Comparison of ENCODE assay signal across 15 cellular contexts in the genomic region with DNA sequence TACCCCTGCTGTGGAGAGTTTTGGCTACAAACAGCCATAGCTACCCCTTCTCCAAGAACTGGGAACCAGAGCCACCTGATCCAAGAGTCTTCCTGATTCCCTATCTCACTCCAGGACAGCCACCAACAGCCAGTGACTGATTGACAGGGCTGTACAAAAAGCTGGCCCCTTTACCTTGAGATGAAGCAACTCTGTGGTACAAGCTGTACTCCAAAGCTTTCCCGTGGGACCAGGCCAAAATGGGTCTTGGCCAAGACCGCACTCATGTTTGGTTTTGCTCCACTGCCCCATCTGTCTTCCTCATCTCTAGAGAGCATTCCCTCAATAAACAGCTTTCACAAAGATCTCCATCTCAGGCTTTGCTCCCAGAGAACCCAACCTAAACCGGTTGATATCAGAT. TPM values are rescaled to one million over a fixed set of nuclear protein-coding genes. Genes with fewer than 3 reads are reported as not detected.
DNase-seq lines count a peak whose midpoint lies in the region; ATAC-seq and TF ChIP-seq lines count a peak whose summit lies in the region.
"Had no signal": no experiment of that assay in that cellular context is flagged by ENCODE, and none has a peak within 500 bp of the region (broad histone marks: within the 10 kb centered on the region; RNA-seq: fewer than 3 reads in every experiment).

No MANE protein-coding gene starts in this region.

- H3K27me3 Mint-ChIP-seq in CD8-positive, alpha-beta T cell (ENCODE audit: low read depth), result no peaks in the 10 kb centered on the region

- no peak overlapping the region for H3K4me3 ChIP-seq in CD8-positive, alpha-beta T cell (ENCODE audit: low read depth, low read length)
- H3K4me3 ChIP-seq in heart right ventricle, result no peak overlapping the region
- no peak overlapping the region for H3K4me3 ChIP-seq in esophagus squamous epithelium
- H3K4me3 ChIP-seq in brain microvascular endothelial cell (ENCODE audit: low read depth, low read length), result no peak overlapping the region
- H3K4me3 ChIP-seq: adrenal gland, skin epidermis had no signal

- H3K27ac ChIP-seq in CD8-positive, alpha-beta T cell (ENCODE audit: low read depth, low read length), result no peak overlapping the region
- peak overlapping the region in 3 of 10 donors; percentile 23 to 63 (median 45) for H3K27ac ChIP-seq in heart right ventricle
- peak overlapping the region in 2 of 4 donors; percentile 38 to 51 for H3K27ac ChIP-seq in esophagus squamous epithelium
- no peak overlapping the region for H3K27ac ChIP-seq in brain microvascular endothelial cell
- H3K27ac ChIP-seq: adrenal gland, skin epidermis had no signal

- 36 to 52% methylated on average over 3 of the region's 3 CpGs for WGBS in heart right ventricle, 2 donors
- WGBS in esophagus squamous epithelium, 2 donors, result 32 to 48% methylated on average over 2 to 3 of the region's 3 CpGs

- H3K9me3 ChIP-seq in CD8-positive, alpha-beta T cell (ENCODE audit: low read length), result no peaks in the 10 kb centered on the region
- no peaks in the 10 kb centered on the region for H3K9me3 ChIP-seq in heart right ventricle
- H3K9me3 ChIP-seq in esophagus squamous epithelium, result no peaks in the 10 kb centered on the region
- H3K9me3 ChIP-seq: adrenal gland had no signal

- no peak for DNase-seq in CD8-positive, alpha-beta T cell
- peak; percentile 87 for DNase-seq in NCI-H446 treated with DMSO at 0.1 percent for 48 hours (lab: John Stamatoyannopoulos, UW)
- peak; percentile 24 to 73 for DNase-seq in heart right ventricle
- no peak for DNase-seq in stimulated activated effector memory CD8-positive, alpha-beta T cell treated with anti-CD3 and anti-CD28 coated beads, Interleukin-12 subunit alpha, Interleukin-12 subunit beta, amount 100 ng/mL, for 72 hours (ENCODE audit: low spot score in 2 of 2)
- DNase-seq in NCI-H1048 (lab: John Stamatoyannopoulos, UW), result no peak
- DNase-seq in esophagus squamous epithelium (lab: John Stamatoyannopoulos, UW), result no peak
- DNase-seq in mucosa of gallbladder (ENCODE audit: low spot score), result no peak
- no peak for DNase-seq in brain microvascular endothelial cell
- DNase-seq: effector CD4-positive, alpha-beta T cell; H9; NCI-H1930; OCI-M1 had no signal

- intact Hi-C loops in CD8-positive, alpha-beta T cell (cut with DNase I, micrococcal nuclease), result no loop called here
- intact Hi-C loops in heart right ventricle (cut with DNase I), result loop anchor here in 1 of 10 donors (5.0 kb wide), 1 partner anchor 71 kb away; a partner anchor contains a TSS
- intact Hi-C loops in esophagus squamous epithelium (cut with DNase I), result no loop called here

- TF ChIP-seq CTCF in CD8-positive, alpha-beta T cell (IDR thresholded peaks at IDR 0.05), result no peak
- TF ChIP-seq CTCF in heart right ventricle (IDR thresholded peaks at IDR 0.05) (peak in 1 of 9 donors; percentile 32), esophagus squamous epithelium (IDR thresholded peaks at IDR 0.05) (no peak), brain microvascular endothelial cell (IDR thresholded peaks at IDR 0.05; ENCODE audit: low read depth, low read length, missing control alignments) (no peak)

- peaks cover 91% of the 10 kb centered on the region for H3K4me1 ChIP-seq in CD8-positive, alpha-beta T cell (ENCODE audit: insufficient read depth, low read length)
- peaks cover 0 to 33% (median 24%) of the 10 kb centered on the region in 9 donors for H3K4me1 ChIP-seq in heart right ventricle
- peaks cover 0 to 19% (median 4%) of the 10 kb centered on the region in 3 donors for H3K4me1 ChIP-seq in esophagus squamous epithelium
- H3K4me1 ChIP-seq: adrenal gland had no signal

- H3K4me3 Mint-ChIP-seq in CD8-positive, alpha-beta T cell, result no peak overlapping the region
- no peak overlapping the region for H3K4me3 Mint-ChIP-seq in stimulated activated effector memory CD8-positive, alpha-beta T cell treated with anti-CD3 and anti-CD28 coated beads, Interleukin-12 subunit alpha, Interleukin-12 subunit beta, amount 100 ng/mL, for 72 hours
- H3K4me3 Mint-ChIP-seq: H9; T-helper 1 cell treated with Interleukin-12 subunit alpha and Interleukin-12 subunit beta and Interleukin-4 antibody, amounts not matched to agents 30 μg/mL and 1 μg/mL, for 36 hours had no signal

- in situ Hi-C loops in brain microvascular endothelial cell (cut with HindIII; ENCODE audit: low pct_ligation_motif_present, low sequenced_read_pairs), result no loop called here

- CTCF ChIA-PET in CD8-positive, alpha-beta T cell (lab: Charles Lee), result interaction anchor here (1.3 to 1.6 kb wide), 4 partner anchors 15 to 83 kb away, joined by 3 to 5 read pairs (median 4); no protein-coding TSS in a partner anchor

- POLR2A ChIA-PET in CD8-positive, alpha-beta T cell (lab: Charles Lee), result interaction anchor here (1.0 to 2.6 kb wide), 5 partner anchors 15 to 78 kb away, joined by 3 to 10 read pairs (median 4); a partner anchor contains a TSS

- ATAC-seq in CD8-positive, alpha-beta T cell, result no peak
- ATAC-seq in heart right ventricle, result peak in 7 of 8 donors; percentile 66 to 93 (median 81)
- no peak for ATAC-seq in stimulated activated effector memory CD8-positive, alpha-beta T cell treated with anti-CD3 and anti-CD28 coated beads, Interleukin-12 subunit alpha, Interleukin-12 subunit beta, amount 100 ng/mL, for 72 hours

- peak overlapping the region; percentile 77 for H3K27ac Mint-ChIP-seq in CD8-positive, alpha-beta T cell
- peak overlapping the region; percentile 70 for H3K27ac Mint-ChIP-seq in stimulated activated effector memory CD8-positive, alpha-beta T cell treated with anti-CD3 and anti-CD28 coated beads, Interleukin-12 subunit alpha, Interleukin-12 subunit beta, amount 100 ng/mL, for 72 hours

- H3K36me3 Mint-ChIP-seq in CD8-positive, alpha-beta T cell, result peaks cover 31% of the 10 kb centered on the region
- peaks cover 31% of the 10 kb centered on the region for H3K36me3 Mint-ChIP-seq in stimulated activated effector memory CD8-positive, alpha-beta T cell treated with anti-CD3 and anti-CD28 coated beads, Interleukin-12 subunit alpha, Interleukin-12 subunit beta, amount 100 ng/mL, for 72 hours

- H3K9me3 Mint-ChIP-seq in CD8-positive, alpha-beta T cell, result no peaks in the 10 kb centered on the region
- no peaks in the 10 kb centered on the region for H3K9me3 Mint-ChIP-seq in stimulated activated effector memory CD8-positive, alpha-beta T cell treated with anti-CD3 and anti-CD28 coated beads, Interleukin-12 subunit alpha, Interleukin-12 subunit beta, amount 100 ng/mL, for 72 hours
- H3K9me3 Mint-ChIP-seq: H9; T-helper 1 cell treated with Interleukin-12 subunit alpha and Interleukin-12 subunit beta and Interleukin-4 antibody, amounts not matched to agents 30 μg/mL and 1 μg/mL, for 36 hours had no signal

- no peak for TF ChIP-seq POLR2A in esophagus squamous epithelium (IDR thresholded peaks at IDR 0.05)

- H3K4me1 Mint-ChIP-seq in CD8-positive, alpha-beta T cell (ENCODE audit: low read depth), result peaks cover 88% of the 10 kb centered on the region
- peaks cover 74% of the 10 kb centered on the region for H3K4me1 Mint-ChIP-seq in stimulated activated effector memory CD8-positive, alpha-beta T cell treated with anti-CD3 and anti-CD28 coated beads, Interleukin-12 subunit alpha, Interleukin-12 subunit beta, amount 100 ng/mL, for 72 hours

- no peaks in the 10 kb centered on the region for H3K27me3 ChIP-seq in CD8-positive, alpha-beta T cell (ENCODE audit: insufficient read depth, low read length)
- no peaks in the 10 kb centered on the region for H3K27me3 ChIP-seq in heart right ventricle
- H3K27me3 ChIP-seq in esophagus squamous epithelium, result no peaks in the 10 kb centered on the region
- H3K27me3 ChIP-seq in brain microvascular endothelial cell (replicated peaks), result no peaks in the 10 kb centered on the region
- H3K27me3 ChIP-seq: adrenal gland had no signal

- H3K36me3 ChIP-seq in CD8-positive, alpha-beta T cell (ENCODE audit: insufficient read depth, low read length), result no peaks in the 10 kb centered on the region
- H3K36me3 ChIP-seq in heart right ventricle (no peaks in the 10 kb centered on the region), esophagus squamous epithelium (no peaks in the 10 kb centered on the region), brain microvascular endothelial cell (replicated peaks) (no peaks in the 10 kb centered on the region)
- H3K36me3 ChIP-seq: adrenal gland had no signal

RNA-seq across cellular contexts. Expression of a gene that starts 43.6 kb away (rescaled TPM):
- total RNA-seq in CD8-positive, alpha-beta T cell, result 10 to 100 TPM; 22.3 to 25.5 TPM
- 10 to 100 TPM in 2 of 10 donors, 1 to 10 TPM in 8; 1.3 to 18.8 (median 3.4) TPM for total RNA-seq in heart right ventricle
- 1 to 10 TPM; 2.2 to 6.9 TPM for polyA plus RNA-seq in heart right ventricle
- total RNA-seq in esophagus squamous epithelium, result 1 to 10 TPM in 1 of 4 donors, under 1 TPM in 3; 0.11 to 3.4 (median 0.26) TPM
- 3.3 TPM for total RNA-seq in mucosa of gallbladder

RNA-seq across cellular contexts. Expression of a gene that starts 55.6 kb away (rescaled TPM):
- 1 to 10 TPM; 2.2 to 2.7 TPM for total RNA-seq in CD8-positive, alpha-beta T cell
- total RNA-seq in heart right ventricle, result not detected
- polyA plus RNA-seq in heart right ventricle, result under 1 TPM in 1 of 2 donors, not detected in 1; 0.03 TPM
- total RNA-seq in esophagus squamous epithelium, result under 1 TPM in 2 of 4 donors, not detected in 2; 0.19 to 0.57 TPM
- not detected for total RNA-seq in mucosa of gallbladder

Comparison
In these comparisons a context has a peak if more than half of its experiments do, and no peak if none do; other contexts are left out.
1. ATAC-seq: peak in heart right ventricle (7 of 8); none in CD8-positive, alpha-beta T cell (single experiment) and stimulated activated effector memory CD8-positive, alpha-beta T cell treated with anti-CD3 and anti-CD28 coated beads, Interleukin-12 subunit alpha, Interleukin-12 subunit beta, amount 100 ng/mL, for 72 hours (single experiment).
2. DNase-seq: peak in NCI-H446 treated with DMSO at 0.1 percent for 48 hours (single experiment) and heart right ventricle (2 of 2); none in CD8-positive, alpha-beta T cell (0 of 7), stimulated activated effector memory CD8-positive, alpha-beta T cell treated with anti-CD3 and anti-CD28 coated beads, Interleukin-12 subunit alpha, Interleukin-12 subunit beta, amount 100 ng/mL, for 72 hours (0 of 2), NCI-H1048 (single experiment), esophagus squamous epithelium (single experiment), mucosa of gallbladder (single experiment) and brain microvascular endothelial cell (single experiment).